19 cellular contexts compared by ENCODE assay signal in the genomic region with DNA sequence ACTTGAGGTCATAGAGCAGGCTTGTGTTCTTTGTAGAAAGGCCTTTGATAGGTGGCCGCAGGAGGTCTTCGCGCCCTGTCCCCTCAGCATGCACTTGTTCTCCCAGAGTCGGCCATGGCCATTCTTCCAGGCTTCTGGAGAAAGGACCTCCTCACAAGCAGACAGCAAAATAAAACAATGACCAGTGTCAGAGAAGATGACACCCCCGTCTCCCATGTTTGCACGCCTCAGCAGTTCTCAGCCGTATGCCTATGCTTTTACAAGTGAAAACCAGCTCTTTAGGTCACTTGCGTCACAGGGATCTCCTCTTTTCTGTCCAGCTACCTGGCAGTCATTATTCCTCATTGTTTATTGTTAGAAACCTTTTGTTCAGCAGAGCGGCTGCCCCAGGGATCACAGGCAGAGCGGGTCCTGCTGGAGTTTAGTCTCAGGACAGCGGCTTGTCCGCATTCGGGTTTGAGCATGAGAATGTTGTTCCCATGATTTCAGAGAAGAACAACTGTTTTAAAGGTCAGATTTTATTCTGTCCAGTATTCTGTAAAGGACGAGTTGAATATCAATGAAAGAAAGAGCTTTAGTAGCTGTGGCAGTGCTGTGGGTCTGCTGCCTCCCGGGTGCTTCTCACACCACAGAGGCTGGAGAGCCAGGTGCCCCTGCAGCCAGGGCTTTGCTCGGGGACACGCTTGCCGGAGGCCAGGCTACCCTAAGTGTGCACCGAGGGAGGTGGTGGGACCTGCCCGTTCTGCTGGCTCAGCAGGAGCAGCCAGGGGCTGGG.
A peak's percentile ranks its signal among the peaks of the same experiment; 100 is the strongest.
DNase-seq lines count a peak whose midpoint lies in the region; ATAC-seq, FAIRE-seq and TF ChIP-seq lines count a peak whose summit lies in the region.
"Had no signal": no experiment of that assay in that cellular context is flagged by ENCODE, and none has a peak within 500 bp of the region (broad histone marks: within the 10 kb centered on the region; RNA-seq: fewer than 3 reads in every experiment).

No MANE protein-coding gene starts in this region.

- H3K9me2 ChIP-seq in OCI-LY1 (ENCODE audit: low read depth, low read length): no peaks in the 10 kb centered on the region

- peak overlapping the region; percentile 56 for H3K27ac ChIP-seq in OCI-LY1 (ENCODE audit: low read depth, low read length, poor library complexity, severe bottlenecking)
- H3K27ac ChIP-seq: esophagus squamous epithelium, psoas muscle had no signal

- TF ChIP-seq CTCF in OCI-LY1 (IDR thresholded peaks at IDR 0.05; ENCODE audit: low read length): no peak
- TF ChIP-seq CTCF in bronchial epithelial cell (IDR thresholded peaks at IDR 0.05; ENCODE audit: insufficient read depth, low read length, severe bottlenecking): no peak

- H4K20me1 ChIP-seq in OCI-LY1 (ENCODE audit: insufficient read depth, low read length): no peaks in the 10 kb centered on the region

- H3K9me3 Mint-ChIP-seq in activated CD8-positive, alpha-beta memory T cell treated with anti-CD3 and anti-CD28 coated beads, Interleukin-2, amount 10 ng/mL, durations not matched to agents 7 days and 5 days (ENCODE audit: low read depth): no peaks in the 10 kb centered on the region
- H3K9me3 Mint-ChIP-seq: natural killer cell treated with Interleukin-12 subunit alpha and Interleukin-12 subunit beta and Interleukin-15 and Interleukin-18, amount 100 ng/mL, for 72 hours had no signal

- peaks cover 24% of the 10 kb centered on the region for H3K36me3 Mint-ChIP-seq in activated CD8-positive, alpha-beta memory T cell treated with anti-CD3 and anti-CD28 coated beads, Interleukin-2, amount 10 ng/mL, durations not matched to agents 7 days and 5 days
- H3K36me3 Mint-ChIP-seq: natural killer cell treated with Interleukin-12 subunit alpha and Interleukin-12 subunit beta and Interleukin-15 and Interleukin-18, amount 100 ng/mL, for 72 hours had no signal

- no peaks in the 10 kb centered on the region for H3F3A ChIP-seq in OCI-LY1 (ENCODE audit: insufficient read depth, low read length)

- no peaks in the 10 kb centered on the region for H3K9me3 ChIP-seq in OCI-LY1 (ENCODE audit: low read length)
- H3K9me3 ChIP-seq: esophagus squamous epithelium, psoas muscle had no signal

- no peak overlapping the region for H3K4me2 ChIP-seq in OCI-LY1 (ENCODE audit: low read length)
- H3K4me2 ChIP-seq: smooth muscle cell had no signal

- H3K4me3 ChIP-seq in OCI-LY1 (ENCODE audit: low read depth, low read length, poor library complexity, severe bottlenecking) (no peak overlapping the region), bronchial epithelial cell (ENCODE audit: low read depth, low read length) (no peak overlapping the region)
- H3K4me3 ChIP-seq: esophagus squamous epithelium, psoas muscle, smooth muscle cell had no signal

- no peak overlapping the region; the same call in 1 of the 2 replicates for H3K9ac ChIP-seq in OCI-LY1 (ENCODE audit: low read length)

- no peak overlapping the region for H2AFZ ChIP-seq in OCI-LY1 (ENCODE audit: low read length)

- ATAC-seq in activated CD8-positive, alpha-beta memory T cell treated with anti-CD3 and anti-CD28 coated beads, Interleukin-2, amount 10 ng/mL, durations not matched to agents 7 days and 5 days: no peak
- ATAC-seq in HG03196 (IDR thresholded peaks at IDR 0.05; ENCODE audit: unreplicated experiment): no peak
- ATAC-seq: HCT116; natural killer cell treated with Interleukin-12 subunit alpha and Interleukin-12 subunit beta and Interleukin-15 and Interleukin-18, amount 100 ng/mL, for 72 hours had no signal

- no peaks in the 10 kb centered on the region for H3K27me3 Mint-ChIP-seq in activated CD8-positive, alpha-beta memory T cell treated with anti-CD3 and anti-CD28 coated beads, Interleukin-2, amount 10 ng/mL, durations not matched to agents 7 days and 5 days
- H3K27me3 Mint-ChIP-seq: natural killer cell treated with Interleukin-12 subunit alpha and Interleukin-12 subunit beta and Interleukin-15 and Interleukin-18, amount 100 ng/mL, for 72 hours had no signal

- CTCF ChIA-PET in activated CD8-positive, alpha-beta memory T cell treated with anti-CD3 and anti-CD28 coated beads, Interleukin-2, amount 10 ng/mL, durations not matched to agents 7 days and 5 days (lab: Charles Lee): no interaction called here

- peaks cover 22% of the 10 kb centered on the region for H3K36me3 ChIP-seq in OCI-LY1 (ENCODE audit: insufficient read depth, low read length)
- no peaks in the 10 kb centered on the region for H3K36me3 ChIP-seq in bronchial epithelial cell (ENCODE audit: control insufficient read depth, insufficient read depth, low read length)
- H3K36me3 ChIP-seq: esophagus squamous epithelium had no signal

- DNase-seq in activated CD8-positive, alpha-beta memory T cell treated with anti-CD3 and anti-CD28 coated beads, Interleukin-2, amount 10 ng/mL, durations not matched to agents 7 days and 5 days: no peak
- DNase-seq in activated CD8-positive, alpha-beta memory T cell treated with anti-CD3 and anti-CD28 coated beads for 24 hours: no peak
- DNase-seq in bronchial epithelial cell (ENCODE audit: low read depth): no peak
- peak; percentile 62 for DNase-seq in retina
- no peak for DNase-seq in NCI-H82 treated with DMSO at 0.1 percent for 48 hours (lab: John Stamatoyannopoulos, UW; ENCODE audit: unreplicated experiment)
- DNase-seq in A172 (ENCODE audit: low spot score): no peak
- DNase-seq: cerebellar nuclear complex; DND-41; effector CD4-positive, alpha-beta T cell; esophagus squamous epithelium; NCI-H2029; NCI-H446 treated with DMSO at 0.1 percent for 48 hours; stimulated activated CD4-positive, alpha-beta T cell treated with anti-CD3 and anti-CD28 coated beads, Interleukin-4, amount 100 ng/mL, for 24 hours had no signal

- H3K27me3 ChIP-seq in OCI-LY1 (ENCODE audit: insufficient read depth, low read length) (no peaks in the 10 kb centered on the region), bronchial epithelial cell (ENCODE audit: control insufficient read depth, insufficient read depth, low read length) (no peaks in the 10 kb centered on the region)
- H3K27me3 ChIP-seq: esophagus squamous epithelium had no signal

- no peak overlapping the region for H3K4me3 Mint-ChIP-seq in activated CD8-positive, alpha-beta memory T cell treated with anti-CD3 and anti-CD28 coated beads, Interleukin-2, amount 10 ng/mL, durations not matched to agents 7 days and 5 days
- H3K4me3 Mint-ChIP-seq: natural killer cell treated with Interleukin-12 subunit alpha and Interleukin-12 subunit beta and Interleukin-15 and Interleukin-18, amount 100 ng/mL, for 72 hours had no signal

- peak overlapping the region; percentile 77 for H3K27ac Mint-ChIP-seq in activated CD8-positive, alpha-beta memory T cell treated with anti-CD3 and anti-CD28 coated beads, Interleukin-2, amount 10 ng/mL, durations not matched to agents 7 days and 5 days
- H3K27ac Mint-ChIP-seq: natural killer cell treated with Interleukin-12 subunit alpha and Interleukin-12 subunit beta and Interleukin-15 and Interleukin-18, amount 100 ng/mL, for 72 hours had no signal

- H3K4me1 Mint-ChIP-seq in activated CD8-positive, alpha-beta memory T cell treated with anti-CD3 and anti-CD28 coated beads, Interleukin-2, amount 10 ng/mL, durations not matched to agents 7 days and 5 days: peaks cover 67% of the 10 kb centered on the region

- peaks cover 63% of the 10 kb centered on the region for H3K4me1 ChIP-seq in OCI-LY1 (ENCODE audit: insufficient read depth, low read length, severe bottlenecking)
- H3K4me1 ChIP-seq: psoas muscle had no signal

- no peaks in the 10 kb centered on the region for H3K79me2 ChIP-seq in OCI-LY1 (ENCODE audit: insufficient read depth, low read length)

- FAIRE-seq in bronchial epithelial cell (lab: Jason Lieb, UNC): peak; percentile 50
